ENCODE assay signal across 25 cellular contexts in the genomic region with DNA sequence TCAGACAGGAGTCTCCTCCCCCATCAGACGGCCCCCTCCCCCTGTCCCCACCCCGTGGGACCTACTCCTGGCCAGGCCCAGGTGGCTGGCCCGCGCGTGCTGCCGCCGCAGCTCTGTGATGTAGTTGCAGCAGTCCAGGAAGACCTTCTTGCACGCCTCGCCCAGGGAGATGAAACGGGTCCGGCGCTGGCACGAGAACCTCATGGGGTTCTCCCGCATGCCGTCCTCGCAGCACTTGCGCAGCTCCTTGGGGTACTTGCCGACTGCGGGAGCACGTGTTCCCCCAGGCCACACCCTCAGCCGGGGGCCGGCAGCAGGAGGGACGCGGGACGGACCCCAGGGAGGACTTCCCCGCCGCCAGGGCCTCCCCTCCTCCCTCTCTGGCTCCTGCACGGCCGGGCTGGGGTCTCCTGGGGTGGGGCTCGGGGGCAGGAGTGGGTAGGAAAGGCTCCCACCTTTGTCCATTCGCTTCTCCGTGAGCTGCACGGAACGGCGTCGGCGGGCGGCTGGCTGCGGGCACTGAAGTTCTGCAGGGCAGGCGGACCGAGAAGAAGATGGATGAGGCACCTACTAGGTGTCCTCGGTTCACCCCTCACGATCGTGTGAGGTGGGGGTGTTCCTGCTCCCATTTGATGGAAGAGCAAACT. TPM values are rescaled to one million over a fixed set of nuclear protein-coding genes. Genes with fewer than 3 reads are reported as not detected.
"Had no signal": no experiment of that assay in that cellular context is flagged by ENCODE, and none has a peak within 500 bp of the region (broad histone marks: within the 10 kb centered on the region; RNA-seq: fewer than 3 reads in every experiment).

No MANE protein-coding gene starts in this region.

- ATAC-seq: heart left ventricle, left lung, psoas muscle, sciatic nerve had no signal

- H3K4me1 Mint-ChIP-seq: neural progenitor cell had no signal

- H3K36me3 ChIP-seq: neural progenitor cell, vagina had no signal

- H3K9me3 Mint-ChIP-seq: natural killer cell treated with Interleukin-12 subunit alpha and Interleukin-12 subunit beta and Interleukin-15 and Interleukin-18, amount 100 ng/mL, for 72 hours; neural progenitor cell had no signal

- H3K9ac ChIP-seq: neural progenitor cell, parathyroid adenoma had no signal

- H3K27me3 ChIP-seq: upper lobe of left lung, vagina had no signal

- FAIRE-seq: islet of Langerhans had no signal

- H3K36me3 Mint-ChIP-seq: natural killer cell treated with Interleukin-12 subunit alpha and Interleukin-12 subunit beta and Interleukin-15 and Interleukin-18, amount 100 ng/mL, for 72 hours; neural progenitor cell had no signal

- H3K9me3 ChIP-seq: heart left ventricle, left lung, psoas muscle, tibial artery, upper lobe of left lung, vagina had no signal

- H2AFZ ChIP-seq: neural progenitor cell, parathyroid adenoma had no signal

- H3K4me2 ChIP-seq: neural progenitor cell had no signal

- H3K79me2 ChIP-seq: parathyroid adenoma had no signal

- H3K4me3 ChIP-seq: dorsolateral prefrontal cortex, heart left ventricle, left lung, lung, neural progenitor cell, psoas muscle, tibial artery, upper lobe of left lung, vagina had no signal

- H3K4me1 ChIP-seq: heart left ventricle, left lung, neural progenitor cell, parathyroid adenoma, psoas muscle, tibial artery, upper lobe of left lung, vagina had no signal

- H3K4me3 Mint-ChIP-seq: natural killer cell treated with Interleukin-12 subunit alpha and Interleukin-12 subunit beta and Interleukin-15 and Interleukin-18, amount 100 ng/mL, for 72 hours; neural progenitor cell had no signal

- H3K27ac Mint-ChIP-seq: natural killer cell treated with Interleukin-12 subunit alpha and Interleukin-12 subunit beta and Interleukin-15 and Interleukin-18, amount 100 ng/mL, for 72 hours; neural progenitor cell had no signal

- DNase-seq: cortex of kidney; dorsolateral prefrontal cortex; effector CD8-positive, alpha-beta T cell; foreskin melanocyte; heart left ventricle; hippocampal formation; left lung; mesenchymal stem cell; midbrain; occipital lobe; retina; stimulated activated naive CD4-positive, alpha-beta T cell treated with Interleukin-2 at 50 U/mL for 16 hours; tibial artery had no signal

- H3K27ac ChIP-seq: dorsolateral prefrontal cortex, heart left ventricle, left lung, neural progenitor cell, parathyroid adenoma, psoas muscle, tibial artery, upper lobe of left lung, vagina had no signal

RNA-seq across cellular contexts. Expression of a gene that starts 37.2 kb away (rescaled TPM):
- total RNA-seq: glomerular endothelial cell, occipital lobe, skeletal muscle tissue, temporal lobe had no signal
